24 cellular contexts compared by ENCODE assay signal in genomic region chr5:136622737-136623136, GRCh38.
"Had no signal": no experiment of that assay in that cellular context is flagged by ENCODE, and none has a peak within 500 bp of the region (broad histone marks: within the 10 kb centered on the region; RNA-seq: fewer than 3 reads in every experiment).

No MANE protein-coding gene starts in this region.

- H3K36me3 ChIP-seq: cardiac muscle cell, left ventricle myocardium inferior, neural progenitor cell, uterus had no signal

- H2AFZ ChIP-seq: neural progenitor cell had no signal

- H3K9ac ChIP-seq: neural progenitor cell had no signal

- H3K9me3 ChIP-seq: left ventricle myocardium inferior, testis, uterus had no signal

- H3K4me3 Mint-ChIP-seq: activated CD4-positive, alpha-beta T cell treated with anti-CD3 and anti-CD28 coated beads, Interleukin-2, amount 10 ng/mL, durations not matched to agents 24 days and 14 days; activated CD8-positive, alpha-beta memory T cell treated with anti-CD3 and anti-CD28 coated beads, Interleukin-2, amount 10 ng/mL, durations not matched to agents 7 days and 5 days; activated CD8-positive, alpha-beta T cell treated with anti-CD3 and anti-CD28 coated beads for 36 hours; activated naive CD4-positive, alpha-beta T cell treated with anti-CD3 and anti-CD28 coated beads, Interleukin-2, amount 10 ng/mL, durations not matched to agents 7 days and 5 days; mesothelial cell of epicardium; naive thymus-derived CD8-positive, alpha-beta T cell; neural progenitor cell had no signal

- H3K4me1 ChIP-seq: left ventricle myocardium inferior, neural progenitor cell, testis, uterus had no signal

- H3K9me3 Mint-ChIP-seq: activated CD4-positive, alpha-beta T cell treated with anti-CD3 and anti-CD28 coated beads, Interleukin-2, amount 10 ng/mL, durations not matched to agents 24 days and 14 days; activated CD8-positive, alpha-beta T cell treated with anti-CD3 and anti-CD28 coated beads for 36 hours; mesothelial cell of epicardium; neural progenitor cell had no signal

- H3K27ac Mint-ChIP-seq: activated CD4-positive, alpha-beta T cell treated with anti-CD3 and anti-CD28 coated beads, Interleukin-2, amount 10 ng/mL, durations not matched to agents 24 days and 14 days; activated CD8-positive, alpha-beta memory T cell treated with anti-CD3 and anti-CD28 coated beads, Interleukin-2, amount 10 ng/mL, durations not matched to agents 7 days and 5 days; activated CD8-positive, alpha-beta T cell treated with anti-CD3 and anti-CD28 coated beads for 36 hours; activated naive CD4-positive, alpha-beta T cell treated with anti-CD3 and anti-CD28 coated beads, Interleukin-2, amount 10 ng/mL, durations not matched to agents 7 days and 5 days; mesothelial cell of epicardium; naive thymus-derived CD8-positive, alpha-beta T cell; neural progenitor cell had no signal

- H3K36me3 Mint-ChIP-seq: activated CD8-positive, alpha-beta memory T cell treated with anti-CD3 and anti-CD28 coated beads, Interleukin-2, amount 10 ng/mL, durations not matched to agents 7 days and 5 days; activated naive CD4-positive, alpha-beta T cell treated with anti-CD3 and anti-CD28 coated beads, Interleukin-2, amount 10 ng/mL, durations not matched to agents 7 days and 5 days; mesothelial cell of epicardium; naive thymus-derived CD8-positive, alpha-beta T cell; neural progenitor cell had no signal

- H3K27me3 Mint-ChIP-seq: activated CD4-positive, alpha-beta T cell treated with anti-CD3 and anti-CD28 coated beads, Interleukin-2, amount 10 ng/mL, durations not matched to agents 24 days and 14 days; activated CD8-positive, alpha-beta memory T cell treated with anti-CD3 and anti-CD28 coated beads, Interleukin-2, amount 10 ng/mL, durations not matched to agents 7 days and 5 days; activated CD8-positive, alpha-beta T cell treated with anti-CD3 and anti-CD28 coated beads for 36 hours; activated naive CD4-positive, alpha-beta T cell treated with anti-CD3 and anti-CD28 coated beads, Interleukin-2, amount 10 ng/mL, durations not matched to agents 7 days and 5 days; naive thymus-derived CD8-positive, alpha-beta T cell had no signal

- H3K27me3 ChIP-seq: cardiac muscle cell, neural progenitor cell, testis, uterus had no signal

- H3K27ac ChIP-seq: cardiac muscle cell, left ventricle myocardium inferior, neural progenitor cell, testis, uterus, VCaP had no signal

- H3K4me3 ChIP-seq: cardiac muscle cell, left ventricle myocardium inferior, neural progenitor cell, testis, uterus had no signal

- H3K4me2 ChIP-seq: neural progenitor cell had no signal

- H3K4me1 Mint-ChIP-seq: activated CD4-positive, alpha-beta T cell treated with anti-CD3 and anti-CD28 coated beads, Interleukin-2, amount 10 ng/mL, durations not matched to agents 24 days and 14 days; activated CD8-positive, alpha-beta memory T cell treated with anti-CD3 and anti-CD28 coated beads, Interleukin-2, amount 10 ng/mL, durations not matched to agents 7 days and 5 days; activated naive CD4-positive, alpha-beta T cell treated with anti-CD3 and anti-CD28 coated beads, Interleukin-2, amount 10 ng/mL, durations not matched to agents 7 days and 5 days; naive thymus-derived CD8-positive, alpha-beta T cell; neural progenitor cell had no signal

- DNase-seq: activated CD4-positive, alpha-beta T cell treated with anti-CD3 and anti-CD28 coated beads, Interleukin-2, amount 10 ng/mL, durations not matched to agents 24 days and 14 days; activated CD8-positive, alpha-beta memory T cell treated with anti-CD3 and anti-CD28 coated beads, Interleukin-2, amount 10 ng/mL, durations not matched to agents 7 days and 5 days; activated CD8-positive, alpha-beta T cell treated with anti-CD3 and anti-CD28 coated beads for 36 hours; activated effector memory CD4-positive, alpha-beta T cell treated with anti-CD3 and anti-CD28 coated beads, Interleukin-2, amount 50 U/mL, for 16 hours; activated naive CD4-positive, alpha-beta T cell treated with anti-CD3 and anti-CD28 coated beads, Interleukin-2, amount 10 ng/mL, durations not matched to agents 7 days and 5 days; activated T-cell treated with anti-CD3 and anti-CD28 coated beads for 4 hours; effector CD4-positive, alpha-beta T cell; erythroblast; glutamatergic neuron; hippocampal formation; kidney glomerular epithelial cell; left ventricle myocardium inferior; naive thymus-derived CD8-positive, alpha-beta T cell; retina; stimulated activated CD4-positive, alpha-beta T cell treated with anti-CD3 and anti-CD28 coated beads, Interleukin-4, amount 100 ng/mL, for 1 hour; stimulated activated naive CD4-positive, alpha-beta T cell; testis; trophoblast cell; uterus had no signal

- ATAC-seq: activated CD4-positive, CD25-positive, alpha-beta regulatory T cell treated with anti-CD3 and anti-CD28 coated beads, Interleukin-2, amount 50 U/mL, for 24 hours; activated CD8-positive, alpha-beta memory T cell treated with anti-CD3 and anti-CD28 coated beads, Interleukin-2, amount 10 ng/mL, durations not matched to agents 7 days and 5 days; activated CD8-positive, alpha-beta T cell treated with anti-CD3 and anti-CD28 coated beads for 36 hours; naive thymus-derived CD8-positive, alpha-beta T cell had no signal
